In the genomic region with DNA sequence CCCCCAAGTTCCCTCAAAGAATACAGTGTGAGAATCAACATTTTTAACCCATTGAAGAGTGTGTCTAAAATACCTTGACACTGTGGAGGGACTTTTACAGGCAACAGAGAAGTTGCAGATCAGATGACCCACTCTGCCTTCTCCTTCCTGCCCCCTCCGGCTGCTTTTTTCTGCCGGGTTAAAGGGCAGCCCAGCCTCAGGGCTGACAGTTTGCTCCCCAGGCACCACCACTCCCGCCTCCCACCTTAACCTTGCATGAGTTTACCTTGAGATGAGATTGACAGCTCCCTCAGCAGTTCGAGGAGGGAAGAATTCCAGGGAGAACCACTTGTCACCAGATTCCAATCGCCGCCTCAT, we compare ENCODE assay signal across 8 cellular contexts. TPM values are rescaled to one million over a fixed set of nuclear protein-coding genes. Genes with fewer than 3 reads are reported as not detected.
A peak's percentile ranks its signal among the peaks of the same experiment; 100 is the strongest.
DNase-seq lines count a peak whose midpoint lies in the region; ATAC-seq and TF ChIP-seq lines count a peak whose summit lies in the region.

No MANE protein-coding gene starts in this region.

- peak overlapping the region; percentile 94 for H3K4me3 Mint-ChIP-seq in stimulated activated effector memory CD8-positive, alpha-beta T cell treated with anti-CD3 and anti-CD28 coated beads, Interleukin-12 subunit alpha, Interleukin-12 subunit beta, amount 100 ng/mL, for 72 hours

- no peaks in the 10 kb centered on the region for H3K9me3 ChIP-seq in ascending aorta

- no peak for ATAC-seq in stimulated activated effector memory CD8-positive, alpha-beta T cell treated with anti-CD3 and anti-CD28 coated beads, Interleukin-12 subunit alpha, Interleukin-12 subunit beta, amount 100 ng/mL, for 72 hours
- no peak for ATAC-seq in esophagus mucosa

- TF ChIP-seq CTCF in HL-60 (IDR thresholded peaks at IDR 0.05; ENCODE audit: insufficient read depth, low read length) (no peak), ascending aorta (IDR thresholded peaks at IDR 0.05) (no peak)

- no peaks in the 10 kb centered on the region for H3K9me3 Mint-ChIP-seq in stimulated activated effector memory CD8-positive, alpha-beta T cell treated with anti-CD3 and anti-CD28 coated beads, Interleukin-12 subunit alpha, Interleukin-12 subunit beta, amount 100 ng/mL, for 72 hours

- H3K4me3 ChIP-seq in HL-60 (replicated peaks; ENCODE audit: insufficient read depth, low read length), result peak overlapping the region; percentile 34
- H3K4me3 ChIP-seq in ascending aorta, result peak overlapping the region; percentile 71 to 85

- intact Hi-C loops in ascending aorta (cut with DNase I), result no loop called here

- H3K27me3 ChIP-seq in HL-60 (ENCODE audit: insufficient read depth, poor library complexity, severe bottlenecking) (no peaks in the 10 kb centered on the region), ascending aorta (no peaks in the 10 kb centered on the region)

- H3K36me3 Mint-ChIP-seq in stimulated activated effector memory CD8-positive, alpha-beta T cell treated with anti-CD3 and anti-CD28 coated beads, Interleukin-12 subunit alpha, Interleukin-12 subunit beta, amount 100 ng/mL, for 72 hours, result peaks cover 36% of the 10 kb centered on the region

- peak in 1 of 2 experiments; percentile 20 for DNase-seq in HL-60 (ENCODE audit: low read depth in 1 of 2, low spot score in 1 of 2)
- no peak for DNase-seq in ascending aorta (ENCODE audit: low spot score in 2 of 2)
- peak; percentile 52 for DNase-seq in iPS-NIHi7 (ENCODE audit: extremely low spot score)
- DNase-seq in stimulated activated effector memory CD8-positive, alpha-beta T cell treated with anti-CD3 and anti-CD28 coated beads, Interleukin-12 subunit alpha, Interleukin-12 subunit beta, amount 100 ng/mL, for 72 hours (ENCODE audit: low spot score in 2 of 2), result no peak
- DNase-seq in GM19240 (ENCODE audit: insufficient read length, low spot score), result no peak
- DNase-seq in COLO829 (ENCODE audit: low spot score), result no peak
- no peak for DNase-seq in HCEC 1CT

- no peak overlapping the region for H3K27ac Mint-ChIP-seq in stimulated activated effector memory CD8-positive, alpha-beta T cell treated with anti-CD3 and anti-CD28 coated beads, Interleukin-12 subunit alpha, Interleukin-12 subunit beta, amount 100 ng/mL, for 72 hours

- peaks cover 18 to 30% of the 10 kb centered on the region in 2 donors for H3K36me3 ChIP-seq in ascending aorta

- H3K27ac ChIP-seq in HL-60 (replicated peaks) (peak overlapping the region; percentile 21), ascending aorta (peak overlapping the region; percentile 97 to 99)

- peaks cover 49% of the 10 kb centered on the region for H3K4me1 Mint-ChIP-seq in stimulated activated effector memory CD8-positive, alpha-beta T cell treated with anti-CD3 and anti-CD28 coated beads, Interleukin-12 subunit alpha, Interleukin-12 subunit beta, amount 100 ng/mL, for 72 hours

- peaks cover 16 to 34% of the 10 kb centered on the region in 2 donors for H3K4me1 ChIP-seq in ascending aorta

RNA-seq across cellular contexts. Expression of a gene that starts 3.2 kb away (rescaled TPM):
- total RNA-seq in ascending aorta (48.4 TPM), esophagus mucosa (21.3 TPM)

RNA-seq across cellular contexts. Expression of a gene that starts 3.4 kb away (rescaled TPM):
- total RNA-seq in ascending aorta (18.6 TPM), esophagus mucosa (6.9 TPM)

RNA-seq across cellular contexts. Expression of a gene that starts 40.6 kb away (rescaled TPM):
- total RNA-seq in ascending aorta (not detected), esophagus mucosa (0.84 TPM)

RNA-seq across cellular contexts. Expression of a gene that starts 45.0 kb away (rescaled TPM):
- not detected for total RNA-seq in ascending aorta
- not detected for total RNA-seq in esophagus mucosa

RNA-seq across cellular contexts. Expression of a gene that starts 56.2 kb away (rescaled TPM):
- total RNA-seq in ascending aorta (not detected), esophagus mucosa (not detected)
